1 cellular context compared by ENCODE assay signal in the genomic region with DNA sequence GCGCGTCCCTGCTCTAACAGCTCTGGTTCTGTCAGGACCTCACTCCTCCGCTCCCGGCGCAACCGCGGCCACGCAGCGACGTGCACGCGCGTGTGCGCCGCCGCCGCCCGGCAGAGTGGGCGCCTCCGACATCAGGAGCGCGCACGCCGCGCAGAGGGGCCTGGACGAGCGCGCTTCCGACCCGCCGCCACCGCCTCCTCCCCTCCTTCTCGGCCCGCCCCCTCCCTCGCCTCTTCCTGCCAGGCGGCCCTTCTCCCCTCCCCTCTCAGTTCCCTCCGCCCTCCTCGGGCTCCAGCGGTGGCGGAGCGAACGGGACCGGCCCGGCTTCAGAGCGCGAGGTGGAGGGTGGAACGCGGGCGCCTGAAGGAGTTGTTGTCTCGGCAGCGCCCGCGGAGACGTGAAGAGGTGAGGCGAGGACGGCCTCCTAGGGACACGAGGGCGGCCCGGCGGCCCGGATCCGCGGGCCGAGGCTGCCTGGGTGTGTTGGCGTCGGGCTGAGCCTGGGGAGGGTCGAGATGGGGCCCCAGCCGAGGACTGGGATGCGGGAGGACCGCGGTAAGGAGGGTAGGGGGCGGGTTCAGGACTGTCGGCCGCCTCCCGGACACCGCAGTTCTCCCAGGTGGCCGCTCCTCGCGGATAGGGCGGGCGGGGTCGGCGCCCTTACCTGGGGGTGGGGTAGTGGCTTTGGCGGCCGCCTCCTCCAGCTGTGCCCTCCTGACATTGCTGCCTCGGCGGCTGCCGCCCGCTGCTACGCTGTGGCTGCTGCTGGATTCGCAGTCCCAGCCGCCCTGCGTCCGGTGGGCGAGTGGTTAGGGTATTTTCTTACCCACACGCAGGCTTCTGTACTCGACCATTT.
TF ChIP-seq lines count a peak whose summit lies in the region.

TSS of gene RABGAP1L (plus strand) at position 268 of the 856 bp plus-strand sequence.

TF ChIP-seq in K562, 482 proteins besides CTCF, POLR2A, EP300 and RAD21 (continued from another document and continues in another):
- TF ChIP-seq, protein P1, sequence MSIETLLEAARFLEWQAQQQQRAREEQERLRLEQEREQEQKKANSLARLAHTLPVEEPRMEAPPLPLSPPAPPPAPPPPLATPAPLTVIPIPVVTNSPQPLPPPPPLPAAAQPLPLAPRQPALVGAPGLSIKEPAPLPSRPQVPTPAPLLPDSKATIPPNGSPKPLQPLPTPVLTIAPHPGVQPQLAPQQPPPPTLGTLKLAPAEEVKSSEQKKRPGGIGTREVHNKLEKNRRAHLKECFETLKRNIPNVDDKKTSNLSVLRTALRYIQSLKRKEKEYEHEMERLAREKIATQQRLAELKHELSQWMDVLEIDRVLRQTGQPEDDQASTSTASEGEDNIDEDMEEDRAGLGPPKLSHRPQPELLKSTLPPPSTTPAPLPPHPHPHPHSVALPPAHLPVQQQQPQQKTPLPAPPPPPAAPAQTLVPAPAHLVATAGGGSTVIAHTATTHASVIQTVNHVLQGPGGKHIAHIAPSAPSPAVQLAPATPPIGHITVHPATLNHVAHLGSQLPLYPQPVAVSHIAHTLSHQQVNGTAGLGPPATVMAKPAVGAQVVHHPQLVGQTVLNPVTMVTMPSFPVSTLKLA (conservative IDR thresholded peaks at IDR 0.05): peak; percentile 63 to 84
- TF ChIP-seq RCOR1 (IDR thresholded peaks at IDR 0.05; ENCODE audit: borderline replicate concordance in 1 of 2, low read depth in 2 of 2, low read length in 2 of 2): peak in 1 of 2 experiments; percentile 80; a peak in 3 of 4 replicates
- TF ChIP-seq EZH2 (IDR thresholded peaks at IDR 0.05; ENCODE audit: borderline replicate concordance, low read depth, low read length): no peak
- TF ChIP-seq NFIC (IDR thresholded peaks at IDR 0.05): peak; percentile 62; the same call in 1 of the 2 replicates
- TF ChIP-seq, protein P2, sequence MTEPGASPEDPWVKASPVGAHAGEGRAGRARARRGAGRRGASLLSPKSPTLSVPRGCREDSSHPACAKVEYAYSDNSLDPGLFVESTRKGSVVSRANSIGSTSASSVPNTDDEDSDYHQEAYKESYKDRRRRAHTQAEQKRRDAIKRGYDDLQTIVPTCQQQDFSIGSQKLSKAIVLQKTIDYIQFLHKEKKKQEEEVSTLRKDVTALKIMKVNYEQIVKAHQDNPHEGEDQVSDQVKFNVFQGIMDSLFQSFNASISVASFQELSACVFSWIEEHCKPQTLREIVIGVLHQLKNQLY (CRISPR knock-in tag; conservative IDR thresholded peaks at IDR 0.05): 0 out of 4 replicates have a peak, but pooled peaks of 1 of the 2 experiments have one; percentile 74
- TF ChIP-seq ATF7 (IDR thresholded peaks at IDR 0.05): peak; percentile 82
- no peak for TF ChIP-seq U2AF2 (optimal IDR thresholded peaks at IDR 0.05; ENCODE audit: low read depth, low read length)
- no peak for TF ChIP-seq ZNF551 (CRISPR knock-in tag; IDR thresholded peaks at IDR 0.05)
- TF ChIP-seq NUFIP1 (IDR thresholded peaks at IDR 0.05; ENCODE audit: partially characterized antibody): no peak
- TF ChIP-seq PHF21A (IDR thresholded peaks at IDR 0.05; ENCODE audit: borderline replicate concordance, low read depth): peak; percentile 86
- TF ChIP-seq MEIS2 (IDR thresholded peaks at IDR 0.05; ENCODE audit: partially characterized antibody): peak; percentile 87
- peak; percentile 98 for TF ChIP-seq RB1 (IDR thresholded peaks at IDR 0.05; ENCODE audit: low read depth)
- TF ChIP-seq KDM5B (IDR thresholded peaks at IDR 0.05; ENCODE audit: insufficient replicate concordance, low read depth, low read length): peak; percentile 88
- TF ChIP-seq ZNF586 (CRISPR knock-in tag; conservative IDR thresholded peaks at IDR 0.05): no peak
- TF ChIP-seq HMG20B (CRISPR knock-in tag; IDR thresholded peaks at IDR 0.05): no peak
- TF ChIP-seq ZNF23 (CRISPR knock-in tag; IDR thresholded peaks at IDR 0.05): no peak
- TF ChIP-seq POU5F1 (IDR thresholded peaks at IDR 0.05; ENCODE audit: borderline replicate concordance, low read depth, low read length, partially characterized antibody): no peak
- no peak for TF ChIP-seq KLF10 (CRISPR knock-in tag; IDR thresholded peaks at IDR 0.05)
- TF ChIP-seq ZNF134 (CRISPR knock-in tag; conservative IDR thresholded peaks at IDR 0.05): no peak
- peak; percentile 77; the same call in 1 of the 2 replicates for TF ChIP-seq ZNF311 (CRISPR knock-in tag; IDR thresholded peaks at IDR 0.05)
- 0 out of 2 replicates have a peak, but pooled peaks have one; percentile 18 for TF ChIP-seq ZNF830 (CRISPR knock-in tag; IDR thresholded peaks at IDR 0.05)
- TF ChIP-seq ZKSCAN1 (IDR thresholded peaks at IDR 0.05; ENCODE audit: low read depth, low read length): peak; percentile 29; the same call in 1 of the 2 replicates
- no peak for TF ChIP-seq RBM14 (IDR thresholded peaks at IDR 0.05; ENCODE audit: borderline replicate concordance, insufficient read depth, low read depth, low read length)
- TF ChIP-seq MTA1 (IDR thresholded peaks at IDR 0.05; ENCODE audit: borderline replicate concordance): no peak
- TF ChIP-seq KLF13 (tag; IDR thresholded peaks at IDR 0.05; ENCODE audit: borderline replicate concordance, low read depth): peak; percentile 69; the same call in 1 of the 2 replicates
- 0 out of 2 replicates have a peak, but pooled peaks have one; percentile 57 for TF ChIP-seq RREB1 (CRISPR knock-in tag; IDR thresholded peaks at IDR 0.05)
- TF ChIP-seq RFX5 (IDR thresholded peaks at IDR 0.05; ENCODE audit: low read depth, low read length): no peak
- TF ChIP-seq ZNF165 (CRISPR knock-in tag; IDR thresholded peaks at IDR 0.05; ENCODE audit: borderline replicate concordance): no peak
- peak; percentile 13; the same call in 1 of the 2 replicates for TF ChIP-seq HLTF (IDR thresholded peaks at IDR 0.05)
- peak; percentile 58; the same call in 1 of the 2 replicates for TF ChIP-seq SPI1 (IDR thresholded peaks at IDR 0.05; ENCODE audit: borderline replicate concordance, low read depth, low read length)
- peak; percentile 83 for TF ChIP-seq SP1 (CRISPR knock-in tag; IDR thresholded peaks at IDR 0.05)
- TF ChIP-seq ZNF785 (CRISPR knock-in tag; IDR thresholded peaks at IDR 0.05): no peak
- TF ChIP-seq, protein P3, sequence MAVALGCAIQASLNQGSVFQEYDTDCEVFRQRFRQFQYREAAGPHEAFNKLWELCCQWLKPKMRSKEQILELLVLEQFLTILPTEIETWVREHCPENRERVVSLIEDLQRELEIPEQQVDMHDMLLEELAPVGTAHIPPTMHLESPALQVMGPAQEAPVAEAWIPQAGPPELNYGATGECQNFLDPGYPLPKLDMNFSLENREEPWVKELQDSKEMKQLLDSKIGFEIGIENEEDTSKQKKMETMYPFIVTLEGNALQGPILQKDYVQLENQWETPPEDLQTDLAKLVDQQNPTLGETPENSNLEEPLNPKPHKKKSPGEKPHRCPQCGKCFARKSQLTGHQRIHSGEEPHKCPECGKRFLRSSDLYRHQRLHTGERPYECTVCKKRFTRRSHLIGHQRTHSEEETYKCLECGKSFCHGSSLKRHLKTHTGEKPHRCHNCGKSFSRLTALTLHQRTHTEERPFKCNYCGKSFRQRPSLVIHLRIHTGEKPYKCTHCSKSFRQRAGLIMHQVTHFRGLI (CRISPR knock-in tag; IDR thresholded peaks at IDR 0.05): peak; percentile 41; the same call in 1 of the 2 replicates
- TF ChIP-seq MAFK (IDR thresholded peaks at IDR 0.05; ENCODE audit: low read length): no peak
- peak; percentile 21 for TF ChIP-seq ZNF699 (CRISPR knock-in tag; IDR thresholded peaks at IDR 0.05; ENCODE audit: insufficient replicate concordance)
- TF ChIP-seq ZNF324 (CRISPR knock-in tag; IDR thresholded peaks at IDR 0.05): no peak
- TF ChIP-seq TCF7L2 (IDR thresholded peaks at IDR 0.05; ENCODE audit: low read depth, low read length): no peak
- no peak for TF ChIP-seq SLC30A9 (CRISPR knock-in tag; IDR thresholded peaks at IDR 0.05)
- TF ChIP-seq PKNOX1 (IDR thresholded peaks at IDR 0.05): peak; percentile 25; the same call in 1 of the 2 replicates
- TF ChIP-seq, protein P4, sequence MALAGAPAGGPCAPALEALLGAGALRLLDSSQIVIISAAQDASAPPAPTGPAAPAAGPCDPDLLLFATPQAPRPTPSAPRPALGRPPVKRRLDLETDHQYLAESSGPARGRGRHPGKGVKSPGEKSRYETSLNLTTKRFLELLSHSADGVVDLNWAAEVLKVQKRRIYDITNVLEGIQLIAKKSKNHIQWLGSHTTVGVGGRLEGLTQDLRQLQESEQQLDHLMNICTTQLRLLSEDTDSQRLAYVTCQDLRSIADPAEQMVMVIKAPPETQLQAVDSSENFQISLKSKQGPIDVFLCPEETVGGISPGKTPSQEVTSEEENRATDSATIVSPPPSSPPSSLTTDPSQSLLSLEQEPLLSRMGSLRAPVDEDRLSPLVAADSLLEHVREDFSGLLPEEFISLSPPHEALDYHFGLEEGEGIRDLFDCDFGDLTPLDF (CRISPR knock-in tag; IDR thresholded peaks at IDR 0.05): peak; percentile 89
- TF ChIP-seq ZNF41 (CRISPR knock-in tag; conservative IDR thresholded peaks at IDR 0.05): 0 out of 2 replicates have a peak, but pooled peaks have one; percentile 58
- no peak for TF ChIP-seq ZFP1 (CRISPR knock-in tag; IDR thresholded peaks at IDR 0.05)
- TF ChIP-seq NONO (IDR thresholded peaks at IDR 0.05; ENCODE audit: low read depth in 2 of 2, low read length in 1 of 2): peak; percentile 84 to 87; a peak in 2 of 4 replicates
- TF ChIP-seq TCF7 (IDR thresholded peaks at IDR 0.05; ENCODE audit: borderline replicate concordance): peak; percentile 27
- no peak; the same call in none of the 2 replicates for TF ChIP-seq ZBTB2 (IDR thresholded peaks at IDR 0.05)
- peak; percentile 93 for TF ChIP-seq FOXP4 (CRISPR knock-in tag; IDR thresholded peaks at IDR 0.05; ENCODE audit: borderline replicate concordance)
- TF ChIP-seq WHSC1 (IDR thresholded peaks at IDR 0.05; ENCODE audit: low read length): no peak
- TF ChIP-seq BRD4 (IDR thresholded peaks at IDR 0.05): no peak
- no peak for TF ChIP-seq SNRNP70 (optimal IDR thresholded peaks at IDR 0.05; ENCODE audit: low read depth, low read length)
